In genomic region chr22:21753374-21754111, GRCh38 we compare ENCODE assay signal across 13 cellular contexts. TPM values are rescaled to one million over a fixed set of nuclear protein-coding genes. Genes with fewer than 3 reads are reported as not detected.
DNase-seq lines count a peak whose midpoint lies in the region; ATAC-seq and TF ChIP-seq lines count a peak whose summit lies in the region.
"Had no signal": no experiment of that assay in that cellular context is flagged by ENCODE, and none has a peak within 500 bp of the region (broad histone marks: within the 10 kb centered on the region; RNA-seq: fewer than 3 reads in every experiment).

No MANE protein-coding gene starts in this region.

- no peak overlapping the region for H2AFZ ChIP-seq in OCI-LY1 (ENCODE audit: low read length)
- no peak overlapping the region for H2AFZ ChIP-seq in trophoblast cell (ENCODE audit: insufficient read depth, low read length, poor library complexity)

- H3K27ac Mint-ChIP-seq in glutamatergic neuron (ENCODE audit: unreplicated experiment), result peak overlapping the region; percentile 100
- H3K27ac Mint-ChIP-seq in activated T-helper 17 cell treated with anti-CD3 and anti-CD28 coated beads, Interleukin-2, amount 50 U/mL, for 72 hours, result no peak overlapping the region

- H3K4me3 ChIP-seq in OCI-LY1 (ENCODE audit: low read depth, low read length, poor library complexity, severe bottlenecking) (no peak overlapping the region), trophoblast cell (ENCODE audit: low read depth, low read length) (no peak overlapping the region)
- H3K4me3 ChIP-seq: SJSA1 had no signal

- H3K4me1 ChIP-seq in OCI-LY1 (ENCODE audit: insufficient read depth, low read length, severe bottlenecking), result peaks cover 33% of the 10 kb centered on the region
- H3K4me1 ChIP-seq in trophoblast cell (ENCODE audit: control insufficient read depth in 1 of 2, insufficient read depth in 2 of 2, low read length in 2 of 2), result peaks cover 0 to 2% of the 10 kb centered on the region in 2 experiments
- H3K4me1 ChIP-seq: SJSA1 had no signal

- no peak overlapping the region for H3K23ac ChIP-seq in trophoblast cell (ENCODE audit: low read length)

- no peaks in the 10 kb centered on the region for H3K27me3 ChIP-seq in OCI-LY1 (ENCODE audit: insufficient read depth, low read length)
- H3K27me3 ChIP-seq in trophoblast cell (ENCODE audit: insufficient read depth, low read length), result no peaks in the 10 kb centered on the region
- H3K27me3 ChIP-seq: SJSA1 had no signal

- no peak overlapping the region for H4K8ac ChIP-seq in trophoblast cell (ENCODE audit: low read depth, low read length)

- DNase-seq in NCI-H2171 treated with DMSO at 0.1 percent for 48 hours (lab: John Stamatoyannopoulos, UW) (peak; percentile 37), NCI-H2171 (lab: John Stamatoyannopoulos, UW) (no peak), glutamatergic neuron (peak; percentile 31), trophoblast cell (no peak), COLO668 (lab: John Stamatoyannopoulos, UW; ENCODE audit: unreplicated experiment) (no peak), NCI-H1092 (lab: John Stamatoyannopoulos, UW) (no peak)
- DNase-seq: NCI-H1048, NCI-H774, RPMI8226 had no signal

- TF ChIP-seq CTCF in OCI-LY1 (IDR thresholded peaks at IDR 0.05; ENCODE audit: low read length) (no peak), glutamatergic neuron (IDR thresholded peaks at IDR 0.05; ENCODE audit: partially characterized antibody, unreplicated experiment) (no peak)

- no CpG with 5 or more reads among the region's 14 CpGs for WGBS in trophoblast cell (ENCODE audit: extremely low coverage, insufficient coverage, insufficient read length)

- H3K79me2 ChIP-seq in OCI-LY1 (ENCODE audit: insufficient read depth, low read length) (no peaks in the 10 kb centered on the region), trophoblast cell (ENCODE audit: control insufficient read depth, insufficient read depth, low read length, poor library complexity) (no peaks in the 10 kb centered on the region)

- 0 out of 2 replicates have a peak, but pooled peaks cover 6% of the 10 kb centered on the region for H3K36me3 ChIP-seq in OCI-LY1 (ENCODE audit: insufficient read depth, low read length)
- H3K36me3 ChIP-seq in trophoblast cell (ENCODE audit: control insufficient read depth in 1 of 2, insufficient read depth in 2 of 2, low read length in 2 of 2), result peaks cover 12 to 15% of the 10 kb centered on the region in 2 experiments

- peak overlapping the region; percentile 46 for H3K4me3 Mint-ChIP-seq in glutamatergic neuron (ENCODE audit: unreplicated experiment)
- no peak overlapping the region for H3K4me3 Mint-ChIP-seq in activated T-helper 17 cell treated with anti-CD3 and anti-CD28 coated beads, Interleukin-2, amount 50 U/mL, for 72 hours
- H3K4me3 Mint-ChIP-seq: CD14-positive monocyte had no signal

- peaks cover 2% of the 10 kb centered on the region for H3K36me3 Mint-ChIP-seq in glutamatergic neuron (ENCODE audit: unreplicated experiment)
- peaks cover 26% of the 10 kb centered on the region for H3K36me3 Mint-ChIP-seq in activated T-helper 17 cell treated with anti-CD3 and anti-CD28 coated beads, Interleukin-2, amount 50 U/mL, for 72 hours (ENCODE audit: low read depth)

- H4K20me1 ChIP-seq in OCI-LY1 (ENCODE audit: insufficient read depth, low read length), result no peaks in the 10 kb centered on the region

- H3K79me1 ChIP-seq in trophoblast cell (ENCODE audit: low read length), result no peaks in the 10 kb centered on the region

- H3K4ac ChIP-seq in trophoblast cell (ENCODE audit: low read depth, low read length), result no peak overlapping the region

- no peak overlapping the region; the same call in 1 of the 2 replicates for H3K9ac ChIP-seq in OCI-LY1 (ENCODE audit: low read length)
- H3K9ac ChIP-seq in trophoblast cell (ENCODE audit: low read length), result peak overlapping the region; percentile 22

- no peak overlapping the region for H2BK12ac ChIP-seq in trophoblast cell (ENCODE audit: low read length)

- H2BK120ac ChIP-seq in trophoblast cell (ENCODE audit: insufficient read depth, low read length, poor library complexity), result no peak overlapping the region

- no peak overlapping the region for H3K14ac ChIP-seq in trophoblast cell (ENCODE audit: low read length)

- H3K27me3 Mint-ChIP-seq in glutamatergic neuron (ENCODE audit: unreplicated experiment), result peaks cover 18% of the 10 kb centered on the region
- H3K27me3 Mint-ChIP-seq in activated T-helper 17 cell treated with anti-CD3 and anti-CD28 coated beads, Interleukin-2, amount 50 U/mL, for 72 hours, result no peaks in the 10 kb centered on the region

- H3K18ac ChIP-seq in trophoblast cell (ENCODE audit: low read length), result no peak overlapping the region

- H3K9me2 ChIP-seq in OCI-LY1 (ENCODE audit: low read depth, low read length), result no peaks in the 10 kb centered on the region

- peaks cover 32% of the 10 kb centered on the region for H3K9me3 Mint-ChIP-seq in glutamatergic neuron (ENCODE audit: unreplicated experiment)
- H3K9me3 Mint-ChIP-seq in activated T-helper 17 cell treated with anti-CD3 and anti-CD28 coated beads, Interleukin-2, amount 50 U/mL, for 72 hours, result no peaks in the 10 kb centered on the region
- H3K9me3 Mint-ChIP-seq: CD14-positive monocyte had no signal

- H3K4me1 Mint-ChIP-seq in glutamatergic neuron (ENCODE audit: low read depth, unreplicated experiment), result peaks cover 51% of the 10 kb centered on the region
- peaks cover 5% of the 10 kb centered on the region for H3K4me1 Mint-ChIP-seq in activated T-helper 17 cell treated with anti-CD3 and anti-CD28 coated beads, Interleukin-2, amount 50 U/mL, for 72 hours

- H3F3A ChIP-seq in OCI-LY1 (ENCODE audit: insufficient read depth, low read length), result no peaks in the 10 kb centered on the region

- H4K91ac ChIP-seq in trophoblast cell (ENCODE audit: low read depth, low read length), result no peak overlapping the region

- peak overlapping the region; percentile 21 for H4K12ac ChIP-seq in trophoblast cell (ENCODE audit: low read depth, low read length)

- H2BK5ac ChIP-seq in trophoblast cell (ENCODE audit: low read depth, low read length, poor library complexity), result no peak overlapping the region

- H3K4me2 ChIP-seq in OCI-LY1 (ENCODE audit: low read length), result no peak overlapping the region
- H3K4me2 ChIP-seq in trophoblast cell (ENCODE audit: low read length), result no peak overlapping the region

- H2AK5ac ChIP-seq in trophoblast cell (ENCODE audit: low read length), result no peak overlapping the region

- ATAC-seq in activated T-helper 17 cell treated with anti-CD3 and anti-CD28 coated beads, Interleukin-2, amount 50 U/mL, for 72 hours (replicated peaks), result no peak

- no peaks in the 10 kb centered on the region for H3K9me3 ChIP-seq in OCI-LY1 (ENCODE audit: low read length)
- no peaks in the 10 kb centered on the region for H3K9me3 ChIP-seq in trophoblast cell (ENCODE audit: insufficient read depth, low read depth, low read length)
- H3K9me3 ChIP-seq: SJSA1 had no signal

- H3K27ac ChIP-seq in OCI-LY1 (ENCODE audit: low read depth, low read length, poor library complexity, severe bottlenecking) (peak overlapping the region; percentile 74), trophoblast cell (ENCODE audit: low read depth, low read length) (no peak overlapping the region)
- H3K27ac ChIP-seq: SJSA1 had no signal

RNA-seq across cellular contexts. Expression of gene YPEL1, which starts 17.9 kb away (rescaled TPM):
- 71.2 TPM for total RNA-seq in glutamatergic neuron (ENCODE audit: unreplicated experiment)
- polyA plus RNA-seq in trophoblast cell (2013), result 1.7 and 2.4 TPM in 2 replicates
- total RNA-seq in activated T-helper 17 cell treated with anti-CD3 and anti-CD28 coated beads, Interleukin-2, amount 50 U/mL, for 72 hours, result 1 to 10 TPM in 1 of 2 donors, under 1 TPM in 1; 0.91 to 4.6 TPM

Comparison
In these comparisons a context has a peak if more than half of its experiments do, and no peak if none do; other contexts are left out.
1. DNase-seq: peak in NCI-H2171 treated with DMSO at 0.1 percent for 48 hours (single experiment) and glutamatergic neuron (single experiment); none in NCI-H2171 (single experiment), trophoblast cell (0 of 2), COLO668 (single experiment) and NCI-H1092 (single experiment).
2. RNA of gene YPEL1, which starts 17.9 kb away (total RNA-seq): 71.2 TPM in glutamatergic neuron (single experiment); 0.91 to 4.6 TPM in activated T-helper 17 cell treated with anti-CD3 and anti-CD28 coated beads, Interleukin-2, amount 50 U/mL, for 72 hours; every median in the first group is over 10 times any median in the second.